In genomic region chr16:83826146-83826913, GRCh38 we compare ENCODE assay signal across 1 cellular context.
TF ChIP-seq lines count a peak whose summit lies in the region.

No MANE protein-coding gene starts in this region.

TF ChIP-seq in HepG2, 621 proteins besides CTCF, POLR2A, EP300 and RAD21 (continued from another document and continues in another):
- TF ChIP-seq THRA (CRISPR knock-in tag; IDR thresholded peaks at IDR 0.05; ENCODE audit: borderline replicate concordance) (0 out of 2 replicates have a peak, but pooled peaks have one; percentile 37), MTF2 (CRISPR knock-in tag; IDR thresholded peaks at IDR 0.05; ENCODE audit: borderline replicate concordance) (peak; percentile 44; the same call in 1 of the 2 replicates), ZNF180 (CRISPR knock-in tag; IDR thresholded peaks at IDR 0.05; ENCODE audit: borderline replicate concordance, low read depth) (no peak), ZBTB40 (IDR thresholded peaks at IDR 0.05) (no peak), ZBTB40 (CRISPR knock-in tag; IDR thresholded peaks at IDR 0.05) (no peak), CCAR2 (optimal IDR thresholded peaks at IDR 0.05; ENCODE audit: low read depth, low read length) (no peak), NFE2L1 (CRISPR knock-in tag; IDR thresholded peaks at IDR 0.05; ENCODE audit: borderline replicate concordance) (no peak), ZNF768 (CRISPR knock-in tag; IDR thresholded peaks at IDR 0.05) (no peak), PLRG1 (conservative IDR thresholded peaks at IDR 0.05) (no peak), ZNF574 (CRISPR knock-in tag; IDR thresholded peaks at IDR 0.05) (no peak), NR0B2 (CRISPR knock-in tag; IDR thresholded peaks at IDR 0.05) (no peak), E2F1 (CRISPR knock-in tag; IDR thresholded peaks at IDR 0.05) (no peak), PHF20 (CRISPR knock-in tag; IDR thresholded peaks at IDR 0.05) (no peak), BRF2 (CRISPR knock-in tag; IDR thresholded peaks at IDR 0.05) (no peak), NCOA2 (CRISPR knock-in tag; IDR thresholded peaks at IDR 0.05) (no peak), KDM6A (CRISPR knock-in tag; IDR thresholded peaks at IDR 0.05; ENCODE audit: low read depth) (0 out of 2 replicates have a peak, but pooled peaks have one; percentile 3), PRMT3 (CRISPR knock-in tag; IDR thresholded peaks at IDR 0.05; ENCODE audit: borderline replicate concordance, low read depth) (no peak), ZFP62 (CRISPR knock-in tag; IDR thresholded peaks at IDR 0.05) (no peak), RCOR2 (CRISPR knock-in tag; IDR thresholded peaks at IDR 0.05) (no peak), KDM1A (CRISPR knock-in tag; IDR thresholded peaks at IDR 0.05) (no peak), ZBTB25 (CRISPR knock-in tag; IDR thresholded peaks at IDR 0.05) (peak; percentile 25; the same call in 1 of the 2 replicates), RAD51 (IDR thresholded peaks at IDR 0.05; ENCODE audit: borderline replicate concordance) (no peak), ZNF550 (CRISPR knock-in tag; IDR thresholded peaks at IDR 0.05; ENCODE audit: borderline replicate concordance) (no peak), ZNF343 (CRISPR knock-in tag; IDR thresholded peaks at IDR 0.05) (no peak), ZNF678 (CRISPR knock-in tag; IDR thresholded peaks at IDR 0.05) (no peak), ZNF652 (CRISPR knock-in tag; IDR thresholded peaks at IDR 0.05; ENCODE audit: borderline replicate concordance, low read depth) (no peak), FOXC1 (CRISPR knock-in tag; IDR thresholded peaks at IDR 0.05; ENCODE audit: borderline replicate concordance) (no peak; the same call in 1 of the 2 replicates), TRAFD1 (CRISPR knock-in tag; IDR thresholded peaks at IDR 0.05; ENCODE audit: borderline replicate concordance) (no peak), MIXL1 (CRISPR knock-in tag; IDR thresholded peaks at IDR 0.05) (no peak), ZNF460 (CRISPR knock-in tag; IDR thresholded peaks at IDR 0.05; ENCODE audit: borderline replicate concordance) (no peak), GATAD1 (CRISPR knock-in tag; IDR thresholded peaks at IDR 0.05) (0 out of 2 replicates have a peak, but pooled peaks have one; percentile 19), KLF16 (CRISPR knock-in tag; IDR thresholded peaks at IDR 0.05) (0 out of 4 replicates have a peak, but pooled peaks of 1 of the 2 experiments have one; percentile 33), ZBTB46 (CRISPR knock-in tag; IDR thresholded peaks at IDR 0.05; ENCODE audit: borderline replicate concordance) (no peak), JARID2 (CRISPR knock-in tag; IDR thresholded peaks at IDR 0.05; ENCODE audit: insufficient replicate concordance) (peak; percentile 92), ZNF607 (CRISPR knock-in tag; IDR thresholded peaks at IDR 0.05; ENCODE audit: borderline replicate concordance) (no peak)
